1 cellular context compared by ENCODE assay signal in the genomic region with DNA sequence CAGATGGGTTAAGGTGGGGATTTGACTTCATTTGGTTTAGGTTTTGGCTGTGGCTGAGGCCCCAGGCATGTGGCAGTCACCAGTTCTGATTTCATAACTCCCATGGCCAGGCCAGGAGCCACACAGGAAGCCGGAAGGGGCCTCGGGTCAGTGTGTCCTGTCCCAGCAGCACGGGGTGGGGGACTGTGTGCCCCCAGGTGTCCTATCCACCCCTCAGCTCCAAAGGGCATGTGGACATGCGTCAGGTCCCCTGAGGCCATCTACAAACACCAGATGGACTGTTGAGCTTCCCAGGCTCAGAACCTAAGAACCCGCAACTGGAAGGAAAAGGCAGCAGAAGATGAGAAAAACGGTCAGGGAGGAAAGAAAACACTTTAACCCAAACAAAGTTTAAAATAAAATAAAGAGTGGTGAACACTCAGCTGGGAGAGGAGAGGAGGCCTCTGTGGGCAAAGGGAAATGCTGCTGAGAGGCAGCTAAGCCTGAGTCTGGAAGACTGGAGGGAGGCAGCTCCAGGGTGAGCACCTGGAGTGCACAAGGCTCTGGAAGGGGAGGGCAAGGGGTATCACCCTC.
TF ChIP-seq lines count a peak whose summit lies in the region.

No MANE protein-coding gene starts in this region.

TF ChIP-seq in HepG2, 621 proteins besides CTCF, POLR2A, EP300 and RAD21 (continued from another document and continues in another):
- TF ChIP-seq NR2F1 (CRISPR knock-in tag; IDR thresholded peaks at IDR 0.05): peak in 1 of 2 experiments; percentile 64; a peak in 2 of 4 replicates
- TF ChIP-seq KAT8 (CRISPR knock-in tag; IDR thresholded peaks at IDR 0.05): peak; percentile 71
- no peak for TF ChIP-seq JARID2 (CRISPR knock-in tag; IDR thresholded peaks at IDR 0.05; ENCODE audit: insufficient replicate concordance)
- TF ChIP-seq PAX8 (CRISPR knock-in tag; IDR thresholded peaks at IDR 0.05; ENCODE audit: borderline replicate concordance): no peak
- TF ChIP-seq, protein P1, sequence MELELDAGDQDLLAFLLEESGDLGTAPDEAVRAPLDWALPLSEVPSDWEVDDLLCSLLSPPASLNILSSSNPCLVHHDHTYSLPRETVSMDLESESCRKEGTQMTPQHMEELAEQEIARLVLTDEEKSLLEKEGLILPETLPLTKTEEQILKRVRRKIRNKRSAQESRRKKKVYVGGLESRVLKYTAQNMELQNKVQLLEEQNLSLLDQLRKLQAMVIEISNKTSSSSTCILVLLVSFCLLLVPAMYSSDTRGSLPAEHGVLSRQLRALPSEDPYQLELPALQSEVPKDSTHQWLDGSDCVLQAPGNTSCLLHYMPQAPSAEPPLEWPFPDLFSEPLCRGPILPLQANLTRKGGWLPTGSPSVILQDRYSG (CRISPR knock-in tag; IDR thresholded peaks at IDR 0.05): peak; percentile 62; the same call in 1 of the 2 replicates
- no peak for TF ChIP-seq ONECUT2 (CRISPR knock-in tag; IDR thresholded peaks at IDR 0.05)
- 0 out of 2 replicates have a peak, but pooled peaks have one; percentile 43 for TF ChIP-seq SALL2 (CRISPR knock-in tag; IDR thresholded peaks at IDR 0.05)
- no peak for TF ChIP-seq NFATC3 (CRISPR knock-in tag; IDR thresholded peaks at IDR 0.05)
- TF ChIP-seq ZNF263 (CRISPR knock-in tag; IDR thresholded peaks at IDR 0.05): peak; percentile 58; the same call in 1 of the 2 replicates
- peak; percentile 66; the same call in 1 of the 2 replicates for TF ChIP-seq ZIK1 (CRISPR knock-in tag; IDR thresholded peaks at IDR 0.05; ENCODE audit: borderline replicate concordance, low read depth)
- peak; percentile 90; the same call in 1 of the 2 replicates for TF ChIP-seq SNAPC2 (CRISPR knock-in tag; IDR thresholded peaks at IDR 0.05)
- TF ChIP-seq SCMH1 (CRISPR knock-in tag; IDR thresholded peaks at IDR 0.05; ENCODE audit: borderline replicate concordance): no peak
- peak; percentile 79 for TF ChIP-seq SAP130 (CRISPR knock-in tag; IDR thresholded peaks at IDR 0.05; ENCODE audit: low read depth)
- TF ChIP-seq KDM6A (CRISPR knock-in tag; IDR thresholded peaks at IDR 0.05; ENCODE audit: low read depth): peak; percentile 80
- peak; percentile 99 for TF ChIP-seq RXRA (CRISPR knock-in tag; IDR thresholded peaks at IDR 0.05)
- TF ChIP-seq, protein P2, sequence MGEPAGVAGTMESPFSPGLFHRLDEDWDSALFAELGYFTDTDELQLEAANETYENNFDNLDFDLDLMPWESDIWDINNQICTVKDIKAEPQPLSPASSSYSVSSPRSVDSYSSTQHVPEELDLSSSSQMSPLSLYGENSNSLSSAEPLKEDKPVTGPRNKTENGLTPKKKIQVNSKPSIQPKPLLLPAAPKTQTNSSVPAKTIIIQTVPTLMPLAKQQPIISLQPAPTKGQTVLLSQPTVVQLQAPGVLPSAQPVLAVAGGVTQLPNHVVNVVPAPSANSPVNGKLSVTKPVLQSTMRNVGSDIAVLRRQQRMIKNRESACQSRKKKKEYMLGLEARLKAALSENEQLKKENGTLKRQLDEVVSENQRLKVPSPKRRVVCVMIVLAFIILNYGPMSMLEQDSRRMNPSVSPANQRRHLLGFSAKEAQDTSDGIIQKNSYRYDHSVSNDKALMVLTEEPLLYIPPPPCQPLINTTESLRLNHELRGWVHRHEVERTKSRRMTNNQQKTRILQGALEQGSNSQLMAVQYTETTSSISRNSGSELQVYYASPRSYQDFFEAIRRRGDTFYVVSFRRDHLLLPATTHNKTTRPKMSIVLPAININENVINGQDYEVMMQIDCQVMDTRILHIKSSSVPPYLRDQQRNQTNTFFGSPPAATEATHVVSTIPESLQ (CRISPR knock-in tag; conservative IDR thresholded peaks at IDR 0.05): no peak
- peak; percentile 59; the same call in 1 of the 2 replicates for TF ChIP-seq ZNF460 (CRISPR knock-in tag; IDR thresholded peaks at IDR 0.05; ENCODE audit: borderline replicate concordance)
- TF ChIP-seq XBP1 (CRISPR knock-in tag; IDR thresholded peaks at IDR 0.05): no peak
- peak; percentile 57 for TF ChIP-seq IKZF4 (CRISPR knock-in tag; IDR thresholded peaks at IDR 0.05; ENCODE audit: borderline replicate concordance, low read depth, not compliant biosample characterization)
- peak; percentile 96 for TF ChIP-seq MEIS2 (CRISPR knock-in tag; IDR thresholded peaks at IDR 0.05)
- no peak for TF ChIP-seq SP140L (CRISPR knock-in tag; IDR thresholded peaks at IDR 0.05; ENCODE audit: borderline replicate concordance)
- peak; percentile 90 for TF ChIP-seq HDAC2 (CRISPR knock-in tag; IDR thresholded peaks at IDR 0.05)
- TF ChIP-seq, protein P3, sequence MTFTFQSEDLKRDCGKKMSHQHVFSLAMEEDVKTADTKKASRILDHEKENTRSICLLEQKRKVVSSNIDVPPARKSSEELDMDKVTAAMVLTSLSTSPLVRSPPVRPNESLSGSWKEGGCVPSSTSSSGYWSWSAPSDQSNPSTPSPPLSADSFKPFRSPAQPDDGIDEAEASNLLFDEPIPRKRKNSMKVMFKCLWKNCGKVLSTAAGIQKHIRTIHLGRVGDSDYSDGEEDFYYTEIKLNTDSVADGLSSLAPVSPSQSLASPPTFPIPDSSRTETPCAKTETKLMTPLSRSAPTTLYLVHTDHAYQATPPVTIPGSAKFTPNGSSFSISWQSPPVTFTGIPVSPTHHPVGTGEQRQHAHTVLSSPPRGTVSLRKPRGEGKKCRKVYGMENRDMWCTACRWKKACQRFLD (CRISPR knock-in tag; IDR thresholded peaks at IDR 0.05; ENCODE audit: borderline replicate concordance): no peak
- TF ChIP-seq ZNF788 (CRISPR knock-in tag; IDR thresholded peaks at IDR 0.05; ENCODE audit: borderline replicate concordance): peak; percentile 85
- TF ChIP-seq, protein P4, sequence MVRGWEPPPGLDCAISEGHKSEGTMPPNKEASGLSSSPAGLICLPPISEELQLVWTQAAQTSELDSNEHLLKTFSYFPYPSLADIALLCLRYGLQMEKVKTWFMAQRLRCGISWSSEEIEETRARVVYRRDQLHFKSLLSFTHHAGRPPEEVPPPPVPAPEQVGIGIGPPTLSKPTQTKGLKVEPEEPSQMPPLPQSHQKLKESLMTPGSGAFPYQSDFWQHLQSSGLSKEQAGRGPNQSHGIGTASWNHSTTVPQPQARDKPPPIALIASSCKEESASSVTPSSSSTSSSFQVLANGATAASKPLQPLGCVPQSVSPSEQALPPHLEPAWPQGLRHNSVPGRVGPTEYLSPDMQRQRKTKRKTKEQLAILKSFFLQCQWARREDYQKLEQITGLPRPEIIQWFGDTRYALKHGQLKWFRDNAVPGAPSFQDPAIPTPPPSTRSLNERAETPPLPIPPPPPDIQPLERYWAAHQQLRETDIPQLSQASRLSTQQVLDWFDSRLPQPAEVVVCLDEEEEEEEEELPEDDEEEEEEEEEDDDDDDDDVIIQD (CRISPR knock-in tag; IDR thresholded peaks at IDR 0.05; ENCODE audit: low read depth): peak; percentile 97
- no peak for TF ChIP-seq ATF7 (IDR thresholded peaks at IDR 0.05)
- TF ChIP-seq ATF7 (CRISPR knock-in tag; IDR thresholded peaks at IDR 0.05): no peak
- no peak for TF ChIP-seq GTF3A (CRISPR knock-in tag; conservative IDR thresholded peaks at IDR 0.05)
- TF ChIP-seq KLF13 (CRISPR knock-in tag; IDR thresholded peaks at IDR 0.05): 0 out of 2 replicates have a peak, but pooled peaks have one; percentile 36
- no peak for TF ChIP-seq ZFP36L2 (CRISPR knock-in tag; IDR thresholded peaks at IDR 0.05)
- TF ChIP-seq ZNF766 (CRISPR knock-in tag; IDR thresholded peaks at IDR 0.05; ENCODE audit: borderline replicate concordance): 0 out of 2 replicates have a peak, but pooled peaks have one; percentile 94
- TF ChIP-seq ZNF124 (CRISPR knock-in tag; IDR thresholded peaks at IDR 0.05): no peak
- TF ChIP-seq, protein P5, sequence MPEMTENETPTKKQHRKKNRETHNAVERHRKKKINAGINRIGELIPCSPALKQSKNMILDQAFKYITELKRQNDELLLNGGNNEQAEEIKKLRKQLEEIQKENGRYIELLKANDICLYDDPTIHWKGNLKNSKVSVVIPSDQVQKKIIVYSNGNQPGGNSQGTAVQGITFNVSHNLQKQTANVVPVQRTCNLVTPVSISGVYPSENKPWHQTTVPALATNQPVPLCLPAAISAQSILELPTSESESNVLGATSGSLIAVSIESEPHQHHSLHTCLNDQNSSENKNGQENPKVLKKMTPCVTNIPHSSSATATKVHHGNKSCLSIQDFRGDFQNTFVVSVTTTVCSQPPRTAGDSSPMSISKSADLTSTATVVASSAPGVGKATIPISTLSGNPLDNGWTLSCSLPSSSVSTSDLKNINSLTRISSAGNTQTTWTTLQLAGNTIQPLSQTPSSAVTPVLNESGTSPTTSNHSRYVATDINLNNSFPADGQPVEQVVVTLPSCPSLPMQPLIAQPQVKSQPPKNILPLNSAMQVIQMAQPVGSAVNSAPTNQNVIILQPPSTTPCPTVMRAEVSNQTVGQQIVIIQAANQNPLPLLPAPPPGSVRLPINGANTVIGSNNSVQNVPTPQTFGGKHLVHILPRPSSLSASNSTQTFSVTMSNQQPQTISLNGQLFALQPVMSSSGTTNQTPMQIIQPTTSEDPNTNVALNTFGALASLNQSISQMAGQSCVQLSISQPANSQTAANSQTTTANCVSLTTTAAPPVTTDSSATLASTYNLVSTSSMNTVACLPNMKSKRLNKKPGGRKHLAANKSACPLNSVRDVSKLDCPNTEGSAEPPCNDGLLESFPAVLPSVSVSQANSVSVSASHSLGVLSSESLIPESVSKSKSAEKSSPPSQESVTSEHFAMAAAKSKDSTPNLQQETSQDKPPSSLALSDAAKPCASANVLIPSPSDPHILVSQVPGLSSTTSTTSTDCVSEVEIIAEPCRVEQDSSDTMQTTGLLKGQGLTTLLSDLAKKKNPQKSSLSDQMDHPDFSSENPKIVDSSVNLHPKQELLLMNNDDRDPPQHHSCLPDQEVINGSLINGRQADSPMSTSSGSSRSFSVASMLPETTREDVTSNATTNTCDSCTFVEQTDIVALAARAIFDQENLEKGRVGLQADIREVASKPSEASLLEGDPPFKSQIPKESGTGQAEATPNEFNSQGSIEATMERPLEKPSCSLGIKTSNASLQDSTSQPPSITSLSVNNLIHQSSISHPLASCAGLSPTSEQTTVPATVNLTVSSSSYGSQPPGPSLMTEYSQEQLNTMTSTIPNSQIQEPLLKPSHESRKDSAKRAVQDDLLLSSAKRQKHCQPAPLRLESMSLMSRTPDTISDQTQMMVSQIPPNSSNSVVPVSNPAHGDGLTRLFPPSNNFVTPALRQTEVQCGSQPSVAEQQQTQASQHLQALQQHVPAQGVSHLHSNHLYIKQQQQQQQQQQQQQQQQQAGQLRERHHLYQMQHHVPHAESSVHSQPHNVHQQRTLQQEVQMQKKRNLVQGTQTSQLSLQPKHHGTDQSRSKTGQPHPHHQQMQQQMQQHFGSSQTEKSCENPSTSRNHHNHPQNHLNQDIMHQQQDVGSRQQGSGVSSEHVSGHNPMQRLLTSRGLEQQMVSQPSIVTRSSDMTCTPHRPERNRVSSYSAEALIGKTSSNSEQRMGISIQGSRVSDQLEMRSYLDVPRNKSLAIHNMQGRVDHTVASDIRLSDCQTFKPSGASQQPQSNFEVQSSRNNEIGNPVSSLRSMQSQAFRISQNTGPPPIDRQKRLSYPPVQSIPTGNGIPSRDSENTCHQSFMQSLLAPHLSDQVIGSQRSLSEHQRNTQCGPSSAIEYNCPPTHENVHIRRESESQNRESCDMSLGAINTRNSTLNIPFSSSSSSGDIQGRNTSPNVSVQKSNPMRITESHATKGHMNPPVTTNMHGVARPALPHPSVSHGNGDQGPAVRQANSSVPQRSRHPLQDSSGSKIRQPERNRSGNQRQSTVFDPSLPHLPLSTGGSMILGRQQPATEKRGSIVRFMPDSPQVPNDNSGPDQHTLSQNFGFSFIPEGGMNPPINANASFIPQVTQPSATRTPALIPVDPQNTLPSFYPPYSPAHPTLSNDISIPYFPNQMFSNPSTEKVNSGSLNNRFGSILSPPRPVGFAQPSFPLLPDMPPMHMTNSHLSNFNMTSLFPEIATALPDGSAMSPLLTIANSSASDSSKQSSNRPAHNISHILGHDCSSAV (CRISPR knock-in tag; IDR thresholded peaks at IDR 0.05; ENCODE audit: borderline replicate concordance): no peak
- TF ChIP-seq, protein P6, sequence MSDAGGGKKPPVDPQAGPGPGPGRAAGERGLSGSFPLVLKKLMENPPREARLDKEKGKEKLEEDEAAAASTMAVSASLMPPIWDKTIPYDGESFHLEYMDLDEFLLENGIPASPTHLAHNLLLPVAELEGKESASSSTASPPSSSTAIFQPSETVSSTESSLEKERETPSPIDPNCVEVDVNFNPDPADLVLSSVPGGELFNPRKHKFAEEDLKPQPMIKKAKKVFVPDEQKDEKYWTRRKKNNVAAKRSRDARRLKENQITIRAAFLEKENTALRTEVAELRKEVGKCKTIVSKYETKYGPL (CRISPR knock-in tag; IDR thresholded peaks at IDR 0.05): 0 out of 2 replicates have a peak, but pooled peaks have one; percentile 38
- TF ChIP-seq MTF2 (CRISPR knock-in tag; IDR thresholded peaks at IDR 0.05; ENCODE audit: borderline replicate concordance): no peak
- TF ChIP-seq ZNF205 (CRISPR knock-in tag; IDR thresholded peaks at IDR 0.05): 0 out of 2 replicates have a peak, but pooled peaks have one; percentile 38
- TF ChIP-seq ZNF879 (CRISPR knock-in tag; IDR thresholded peaks at IDR 0.05): 0 out of 2 replicates have a peak, but pooled peaks have one; percentile 45
- TF ChIP-seq TAF15 (IDR thresholded peaks at IDR 0.05; ENCODE audit: low read depth, low read length, poor library complexity, severe bottlenecking): no peak
- TF ChIP-seq, protein P7, sequence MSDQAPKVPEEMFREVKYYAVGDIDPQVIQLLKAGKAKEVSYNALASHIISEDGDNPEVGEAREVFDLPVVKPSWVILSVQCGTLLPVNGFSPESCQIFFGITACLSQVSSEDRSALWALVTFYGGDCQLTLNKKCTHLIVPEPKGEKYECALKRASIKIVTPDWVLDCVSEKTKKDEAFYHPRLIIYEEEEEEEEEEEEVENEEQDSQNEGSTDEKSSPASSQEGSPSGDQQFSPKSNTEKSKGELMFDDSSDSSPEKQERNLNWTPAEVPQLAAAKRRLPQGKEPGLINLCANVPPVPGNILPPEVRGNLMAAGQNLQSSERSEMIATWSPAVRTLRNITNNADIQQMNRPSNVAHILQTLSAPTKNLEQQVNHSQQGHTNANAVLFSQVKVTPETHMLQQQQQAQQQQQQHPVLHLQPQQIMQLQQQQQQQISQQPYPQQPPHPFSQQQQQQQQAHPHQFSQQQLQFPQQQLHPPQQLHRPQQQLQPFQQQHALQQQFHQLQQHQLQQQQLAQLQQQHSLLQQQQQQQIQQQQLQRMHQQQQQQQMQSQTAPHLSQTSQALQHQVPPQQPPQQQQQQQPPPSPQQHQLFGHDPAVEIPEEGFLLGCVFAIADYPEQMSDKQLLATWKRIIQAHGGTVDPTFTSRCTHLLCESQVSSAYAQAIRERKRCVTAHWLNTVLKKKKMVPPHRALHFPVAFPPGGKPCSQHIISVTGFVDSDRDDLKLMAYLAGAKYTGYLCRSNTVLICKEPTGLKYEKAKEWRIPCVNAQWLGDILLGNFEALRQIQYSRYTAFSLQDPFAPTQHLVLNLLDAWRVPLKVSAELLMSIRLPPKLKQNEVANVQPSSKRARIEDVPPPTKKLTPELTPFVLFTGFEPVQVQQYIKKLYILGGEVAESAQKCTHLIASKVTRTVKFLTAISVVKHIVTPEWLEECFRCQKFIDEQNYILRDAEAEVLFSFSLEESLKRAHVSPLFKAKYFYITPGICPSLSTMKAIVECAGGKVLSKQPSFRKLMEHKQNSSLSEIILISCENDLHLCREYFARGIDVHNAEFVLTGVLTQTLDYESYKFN (CRISPR knock-in tag; conservative IDR thresholded peaks at IDR 0.05): peak; percentile 93
- no peak for TF ChIP-seq ZSCAN22 (CRISPR knock-in tag; IDR thresholded peaks at IDR 0.05)
- TF ChIP-seq ZNF232 (CRISPR knock-in tag; IDR thresholded peaks at IDR 0.05; ENCODE audit: borderline replicate concordance): peak; percentile 93
